ENCODE assay signal across 10 cellular contexts in the genomic region with DNA sequence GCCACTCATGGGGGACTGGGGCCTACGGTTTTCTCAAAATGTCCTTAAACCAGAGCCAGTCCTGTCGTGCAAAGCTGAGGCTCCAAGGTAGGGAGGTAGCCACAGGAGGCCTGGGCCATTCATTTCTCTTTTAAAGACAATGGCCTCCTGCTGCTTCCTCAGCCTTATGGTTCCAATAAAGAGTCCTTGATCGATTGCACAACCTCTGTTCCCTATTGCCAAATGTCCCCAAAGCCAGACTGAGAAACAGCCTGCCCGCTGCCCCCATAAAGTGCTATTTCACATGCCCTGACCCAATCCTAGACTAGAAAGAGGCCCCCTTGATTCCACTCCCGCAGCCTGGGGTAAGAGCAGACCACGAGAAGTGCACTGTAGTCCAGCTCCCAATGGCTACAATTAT.
DNase-seq lines count a peak whose midpoint lies in the region; ATAC-seq and TF ChIP-seq lines count a peak whose summit lies in the region.
"Had no signal": no experiment of that assay in that cellular context is flagged by ENCODE, and none has a peak within 500 bp of the region (broad histone marks: within the 10 kb centered on the region; RNA-seq: fewer than 3 reads in every experiment).

No MANE protein-coding gene starts in this region.

- H4K5ac ChIP-seq in IMR-90 (ENCODE audit: low read depth, low read length) = peak overlapping the region; percentile 66

- H3K4me3 ChIP-seq in BLaER1 treated with 17β-estradiol and CSF1 and Interleukin-3, amounts not matched to agents 10 nM and 100 nM = no peak overlapping the region
- no peak overlapping the region for H3K4me3 ChIP-seq in IMR-90 (ENCODE audit: insufficient read depth, low read depth, low read length)
- H3K4me3 ChIP-seq in cardiac fibroblast (replicated peaks in 1 of 2; ENCODE audit: low read depth in 2 of 2, low read length in 2 of 2) = no peak overlapping the region
- H3K4me3 ChIP-seq in neutrophil (ENCODE audit: low read depth in 1 of 2, low read length in 1 of 2) = no peak overlapping the region
- H3K4me3 ChIP-seq: cardiac muscle cell had no signal

- peaks cover 35% of the 10 kb centered on the region for H3K9me1 ChIP-seq in IMR-90 (ENCODE audit: insufficient read depth, low read length)

- no peaks in the 10 kb centered on the region for H3K27me3 ChIP-seq in BLaER1 treated with 17β-estradiol and CSF1 and Interleukin-3, amounts not matched to agents 10 nM and 100 nM
- no peaks in the 10 kb centered on the region for H3K27me3 ChIP-seq in IMR-90 (ENCODE audit: control insufficient read depth, insufficient read depth, low read length)
- no peaks in the 10 kb centered on the region for H3K27me3 ChIP-seq in neutrophil

- peak overlapping the region; percentile 89 for H3K4ac ChIP-seq in IMR-90 (ENCODE audit: low read depth, low read length)

- H2AFZ ChIP-seq in IMR-90 (replicated peaks; ENCODE audit: low read length, poor library complexity) = no peak overlapping the region

- H2BK5ac ChIP-seq in IMR-90 (ENCODE audit: low read depth, low read length, poor library complexity, severe bottlenecking) = peak overlapping the region; percentile 64

- peak overlapping the region; percentile 34 to 74; a peak in 2 of 4 replicates for H4K8ac ChIP-seq in IMR-90 (ENCODE audit: low read depth in 2 of 2, low read length in 2 of 2)

- peak overlapping the region; percentile 75; the same call in 1 of the 2 replicates for H3K14ac ChIP-seq in IMR-90 (replicated peaks; ENCODE audit: low read depth, low read length)

- H3K79me1 ChIP-seq in IMR-90 (ENCODE audit: low read depth in 1 of 2, low read length in 2 of 2) = peaks cover 48 to 87% of the 10 kb centered on the region in 2 experiments

- H2AK9ac ChIP-seq in IMR-90 (replicated peaks; ENCODE audit: low read depth, low read length, poor library complexity) = no peak overlapping the region

- intact Hi-C loops in IMR-90 (cut with micrococcal nuclease) = no loop called here

- H3K9me3 ChIP-seq in BLaER1 treated with 17β-estradiol and CSF1 and Interleukin-3, amounts not matched to agents 10 nM and 100 nM (replicated peaks in 1 of 11) = no peaks in the 10 kb centered on the region
- H3K9me3 ChIP-seq in IMR-90 (ENCODE audit: control insufficient read depth, insufficient read depth, low read length) (no peaks in the 10 kb centered on the region), neutrophil (no peaks in the 10 kb centered on the region)

- peak overlapping the region; percentile 88 for H4K91ac ChIP-seq in IMR-90 (ENCODE audit: insufficient read depth, low read depth, low read length)

- peak overlapping the region in 10 of 11 experiments; percentile 6 to 69 (median 52); a peak in 17 of 22 replicates for H3K27ac ChIP-seq in BLaER1 treated with 17β-estradiol and CSF1 and Interleukin-3, amounts not matched to agents 10 nM and 100 nM
- H3K27ac ChIP-seq in IMR-90 (ENCODE audit: insufficient read depth, low read length) = peak overlapping the region; percentile 52
- peak overlapping the region; percentile 37 for H3K27ac ChIP-seq in neutrophil
- H3K27ac ChIP-seq: cardiac muscle cell had no signal

- TF ChIP-seq POLR2A in IMR-90 (IDR thresholded peaks at IDR 0.05; ENCODE audit: low read depth, low read length) = no peak

- peaks cover 99 to 100% (median 100%) of the 10 kb centered on the region in 11 experiments for H3K36me3 ChIP-seq in BLaER1 treated with 17β-estradiol and CSF1 and Interleukin-3, amounts not matched to agents 10 nM and 100 nM
- peaks cover 44% of the 10 kb centered on the region for H3K36me3 ChIP-seq in IMR-90 (ENCODE audit: control insufficient read depth, insufficient read depth, low read length)
- H3K36me3 ChIP-seq in neutrophil = peaks cover 55% of the 10 kb centered on the region
- H3K36me3 ChIP-seq: cardiac muscle cell had no signal

- H2AK5ac ChIP-seq in IMR-90 (ENCODE audit: low read depth, low read length) = peak overlapping the region; percentile 83

- CTCF ChIA-PET in IMR-90 (lab: Yijun Ruan, JAX) = no interaction called here

- H2BK120ac ChIP-seq in IMR-90 (ENCODE audit: low read depth, low read length) = peak overlapping the region; percentile 75

- peak overlapping the region; percentile 6 to 62 (median 47) for H3K4me2 ChIP-seq in BLaER1 treated with 17β-estradiol and CSF1 and Interleukin-3, amounts not matched to agents 10 nM and 100 nM
- H3K4me2 ChIP-seq in IMR-90 (ENCODE audit: low read depth, low read length) = no peak overlapping the region

- TF ChIP-seq RAD21 in IMR-90 (IDR thresholded peaks at IDR 0.05; ENCODE audit: low read length) = no peak

- DNase-seq in IMR-90 (no peak), cardiac fibroblast (ENCODE audit: low read depth in 2 of 2) (peak; percentile 71 to 73), midbrain (lab: John Stamatoyannopoulos, UW) (no peak), NCI-H524 treated with DMSO at 0.1 percent for 48 hours (lab: John Stamatoyannopoulos, UW) (no peak)
- DNase-seq: NCI-H2029 had no signal

- WGBS in IMR-90 (ENCODE audit: extremely low coverage in 2 of 2, insufficient read length in 1 of 2), 2 experiments = 33% methylated on average over 1 of the region's 6 CpGs; no CpG with 5 or more reads in 1 of the 2 experiments

- ATAC-seq in IMR-90 (ENCODE audit: low read depth) (no peak), GM19463 (IDR thresholded peaks at IDR 0.05; ENCODE audit: unreplicated experiment) (no peak), GM21515 (IDR thresholded peaks at IDR 0.05; ENCODE audit: unreplicated experiment) (no peak)

- dilution Hi-C loops in IMR-90 (cut with HindIII; ENCODE audit: low sequenced_read_pairs, unreplicated experiment) = no loop called here

- peaks cover 32 to 96% (median 64%) of the 10 kb centered on the region in 10 experiments for H3K4me1 ChIP-seq in BLaER1 treated with 17β-estradiol and CSF1 and Interleukin-3, amounts not matched to agents 10 nM and 100 nM
- H3K4me1 ChIP-seq in IMR-90 (ENCODE audit: control insufficient read depth, insufficient read depth, low read length) (peaks cover 28% of the 10 kb centered on the region), neutrophil (ENCODE audit: control insufficient read depth in 1 of 2, insufficient read depth in 1 of 2, low read depth in 1 of 2, low read length in 1 of 2) (peaks cover 27 to 44% of the 10 kb centered on the region in 2 experiments)

- peak overlapping the region in 4 of 11 experiments; percentile 20 to 36 (median 30); a peak in 5 of 22 replicates for H3K9ac ChIP-seq in BLaER1 treated with 17β-estradiol and CSF1 and Interleukin-3, amounts not matched to agents 10 nM and 100 nM
- no peak overlapping the region for H3K9ac ChIP-seq in IMR-90 (ENCODE audit: low read depth, low read length)

- BruUV-seq in IMR-90 (replicated peaks; lab: Mats Ljungman, UMichigan) = no TSS peak

- POLR2A ChIA-PET in IMR-90 (lab: Charles Lee; ENCODE audit: unreplicated experiment) = no interaction called here

- peak overlapping the region; percentile 3 for H3K18ac ChIP-seq in IMR-90 (ENCODE audit: low read depth, low read length)

- TF ChIP-seq CTCF in IMR-90 (conservative IDR thresholded peaks at IDR 0.05; ENCODE audit: low read depth, low read length) (no peak), cardiac fibroblast (IDR thresholded peaks at IDR 0.05; ENCODE audit: low read depth, low read length) (no peak), neutrophil (IDR thresholded peaks at IDR 0.05) (no peak)

- H3K56ac ChIP-seq in IMR-90 (ENCODE audit: extremely low read depth, insufficient read depth, low read length) = no peak overlapping the region

- in situ Hi-C loops in IMR-90 (cut with MboI; ENCODE audit: low sequenced_read_pairs) = no loop called here

- H3K23ac ChIP-seq in IMR-90 (ENCODE audit: low read depth, low read length) = peak overlapping the region; percentile 69

- H2BK20ac ChIP-seq in IMR-90 (ENCODE audit: low read depth, low read length) = peak overlapping the region; percentile 71

- H2BK15ac ChIP-seq in IMR-90 (ENCODE audit: low read depth, low read length) = peak overlapping the region; percentile 37; the same call in 1 of the 3 replicates

- peaks cover 88 to 100% (median 100%) of the 10 kb centered on the region in 11 experiments for H4K20me1 ChIP-seq in BLaER1 treated with 17β-estradiol and CSF1 and Interleukin-3, amounts not matched to agents 10 nM and 100 nM
- H4K20me1 ChIP-seq in IMR-90 (ENCODE audit: insufficient read depth, low read length) = peaks cover 61% of the 10 kb centered on the region

TF ChIP-seq in IMR-90, 13 proteins besides CTCF, POLR2A, EP300 and RAD21:
- no peak for TF ChIP-seq BHLHE40 (IDR thresholded peaks at IDR 0.05; ENCODE audit: low read depth, low read length)
- peak; percentile 96 for TF ChIP-seq CEBPB (IDR thresholded peaks at IDR 0.05; ENCODE audit: low read depth, low read length)
- TF ChIP-seq RFX5 (IDR thresholded peaks at IDR 0.05; ENCODE audit: low read depth, low read length) = no peak
- TF ChIP-seq FOS (IDR thresholded peaks at IDR 0.05; ENCODE audit: low read depth, low read length) = no peak
- no peak for TF ChIP-seq MXI1 (IDR thresholded peaks at IDR 0.05; ENCODE audit: borderline replicate concordance, low read depth, low read length)
- TF ChIP-seq RCOR1 (IDR thresholded peaks at IDR 0.05; ENCODE audit: insufficient replicate concordance, low read length) = no peak

Comparison
In these comparisons a context has a peak if more than half of its experiments do, and no peak if none do; other contexts are left out.
1. DNase-seq: peak in cardiac fibroblast (2 of 2); none in IMR-90 (single experiment), midbrain (single experiment) and NCI-H524 treated with DMSO at 0.1 percent for 48 hours (single experiment).
2. Peak in every context shown above with its lines, with median percentiles within 50 percentile points of each other: H3K27ac ChIP-seq.